Comparison of ENCODE assay signal across 1 cellular context in the genomic region with DNA sequence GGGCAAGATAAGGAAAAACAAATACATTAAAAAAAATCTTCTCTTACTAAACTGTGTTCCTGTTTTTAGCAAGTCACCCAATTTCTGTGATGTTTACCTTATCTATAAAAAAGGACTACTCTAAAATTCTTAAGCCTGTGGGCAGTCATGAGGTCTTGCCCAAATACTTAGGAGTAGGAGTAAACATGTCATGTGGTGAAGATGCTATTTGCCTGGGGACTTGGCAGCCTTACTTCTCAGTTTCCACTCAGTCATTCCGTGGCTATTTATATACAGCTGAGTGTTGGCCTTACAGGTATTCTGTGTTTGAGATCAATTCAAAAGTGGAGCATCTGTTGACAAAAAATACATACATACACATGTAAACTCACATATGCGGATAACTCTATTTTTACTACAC.
TF ChIP-seq lines count a peak whose summit lies in the region.

No MANE protein-coding gene starts in this region.

TF ChIP-seq in HEK293, 187 proteins besides CTCF, POLR2A, EP300 and RAD21 (continued from another document):
- 0 out of 2 replicates have a peak, but pooled peaks have one; percentile 33 for TF ChIP-seq WT1 (tag by site-specific recombination; IDR thresholded peaks at IDR 0.05)
- no peak for TF ChIP-seq ZNF785 (tag by site-specific recombination; IDR thresholded peaks at IDR 0.05)
- peak; percentile 46 for TF ChIP-seq ZFHX2 (tag by site-specific recombination; conservative IDR thresholded peaks at IDR 0.05)
- no peak for TF ChIP-seq ZNF548 (tag by site-specific recombination; IDR thresholded peaks at IDR 0.05)
- no peak for TF ChIP-seq ZNF350 (tag by site-specific recombination; IDR thresholded peaks at IDR 0.05)
- TF ChIP-seq ZNF132 (tag by site-specific recombination; IDR thresholded peaks at IDR 0.05; ENCODE audit: borderline replicate concordance): no peak
- TF ChIP-seq ZNF221 (tag by site-specific recombination; IDR thresholded peaks at IDR 0.05; ENCODE audit: borderline replicate concordance): no peak
- peak; percentile 39; the same call in 1 of the 2 replicates for TF ChIP-seq EGR2 (tag by site-specific recombination; IDR thresholded peaks at IDR 0.05; ENCODE audit: low read depth)
- no peak for TF ChIP-seq HOXD13 (CRISPR knock-in tag; IDR thresholded peaks at IDR 0.05; ENCODE audit: borderline replicate concordance)
